In the genomic region with DNA sequence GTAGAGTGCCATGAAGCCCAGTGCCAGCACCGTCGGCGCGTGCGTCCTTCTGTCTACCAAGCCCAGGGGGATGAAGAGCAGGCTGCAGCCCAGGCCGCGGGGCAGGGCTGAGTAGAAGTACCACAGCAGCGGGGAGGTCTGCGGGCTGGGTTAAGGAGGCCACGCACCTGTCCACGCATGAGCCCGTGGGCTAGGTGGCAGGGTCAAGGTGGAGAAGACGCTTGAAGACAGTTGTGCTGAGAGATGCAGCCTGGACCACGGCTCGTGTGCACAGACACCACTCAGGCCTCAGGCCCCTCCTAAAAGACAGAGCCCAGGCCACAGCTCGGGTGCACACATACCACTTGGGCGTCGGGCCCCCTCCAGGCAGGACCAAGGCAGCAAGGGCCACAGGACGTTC, we compare ENCODE assay signal across 18 cellular contexts. TPM values are rescaled to one million over a fixed set of nuclear protein-coding genes. Genes with fewer than 3 reads are reported as not detected.
DNase-seq lines count a peak whose midpoint lies in the region; ATAC-seq, FAIRE-seq and TF ChIP-seq lines count a peak whose summit lies in the region.
"Had no signal": no experiment of that assay in that cellular context is flagged by ENCODE, and none has a peak within 500 bp of the region (broad histone marks: within the 10 kb centered on the region; RNA-seq: fewer than 3 reads in every experiment).

No MANE protein-coding gene starts in this region.

- H3K4ac ChIP-seq in trophoblast cell (ENCODE audit: low read depth, low read length) = no peak overlapping the region

- H3K9ac ChIP-seq in kidney (ENCODE audit: low read length in 2 of 2) (no peak overlapping the region), trophoblast cell (ENCODE audit: low read length) (no peak overlapping the region)
- H3K9ac ChIP-seq: SK-N-SH had no signal

- no peak overlapping the region for H4K8ac ChIP-seq in trophoblast cell (ENCODE audit: low read depth, low read length)

- peaks cover 7% of the 10 kb centered on the region; the same call in 1 of the 2 replicates for H4K20me1 ChIP-seq in PC-9 (ENCODE audit: insufficient read depth)

- DNase-seq in CD8-positive, alpha-beta T cell = no peak
- DNase-seq in T-helper 17 cell = no peak
- peak; percentile 59 for DNase-seq in kidney
- no peak for DNase-seq in trophoblast cell
- DNase-seq in PC-9 = no peak
- DNase-seq in NCI-H1694 treated with DMSO at 0.1 percent for 48 hours (lab: John Stamatoyannopoulos, UW) = no peak
- DNase-seq: CD4-positive, alpha-beta memory T cell; DMS79 treated with DMSO at 0.1 percent for 48 hours; KBM-7; NCI-H1048; NCI-H1436 treated with DMSO at 0.1 percent for 48 hours; NCI-H2081 treated with DMSO at 0.1 percent for 48 hours; NCI-H524; SHP77; SK-N-SH had no signal

- peaks cover 70% of the 10 kb centered on the region for H3K36me3 Mint-ChIP-seq in CD8-positive, alpha-beta T cell
- no peaks in the 10 kb centered on the region for H3K36me3 Mint-ChIP-seq in T-helper 17 cell (ENCODE audit: low read depth)

- no peaks in the 10 kb centered on the region for H3K4me1 ChIP-seq in CD8-positive, alpha-beta T cell (ENCODE audit: insufficient read depth, low read length)
- no peaks in the 10 kb centered on the region for H3K4me1 ChIP-seq in kidney (ENCODE audit: control insufficient read depth in 1 of 2, insufficient read depth in 1 of 2, low read depth in 1 of 2, low read length in 2 of 2)
- no peaks in the 10 kb centered on the region for H3K4me1 ChIP-seq in trophoblast cell (ENCODE audit: control insufficient read depth in 1 of 2, insufficient read depth in 2 of 2, low read length in 2 of 2)
- H3K4me1 ChIP-seq in PC-9 (replicated peaks; ENCODE audit: insufficient read depth) = no peaks in the 10 kb centered on the region

- no peak overlapping the region for H3K27ac ChIP-seq in CD8-positive, alpha-beta T cell (ENCODE audit: low read depth, low read length)
- H3K27ac ChIP-seq in kidney (ENCODE audit: low read depth in 2 of 2, low read length in 2 of 2) (no peak overlapping the region), trophoblast cell (ENCODE audit: low read depth, low read length) (no peak overlapping the region), PC-9 (no peak overlapping the region)

- H3K14ac ChIP-seq in trophoblast cell (ENCODE audit: low read length) = no peak overlapping the region

- H4K91ac ChIP-seq in trophoblast cell (ENCODE audit: low read depth, low read length) = no peak overlapping the region

- no TSS peak for BruUV-seq in PC-9 (replicated peaks; lab: Mats Ljungman, UMichigan)

- H3K27me3 ChIP-seq in CD8-positive, alpha-beta T cell (ENCODE audit: insufficient read depth, low read length) = no peaks in the 10 kb centered on the region
- H3K27me3 ChIP-seq in trophoblast cell (ENCODE audit: insufficient read depth, low read length) = no peaks in the 10 kb centered on the region
- H3K27me3 ChIP-seq in PC-9 (ENCODE audit: insufficient read depth, low read depth) = no peaks in the 10 kb centered on the region

- H3K27ac Mint-ChIP-seq in CD8-positive, alpha-beta T cell = peak overlapping the region; percentile 77
- H3K27ac Mint-ChIP-seq in T-helper 17 cell = peak overlapping the region; percentile 86

- H3K23ac ChIP-seq in trophoblast cell (ENCODE audit: low read length) = no peak overlapping the region

- H2AFZ ChIP-seq in trophoblast cell (ENCODE audit: insufficient read depth, low read length, poor library complexity) (no peak overlapping the region), PC-9 (no peak overlapping the region)

- no peaks in the 10 kb centered on the region for H3K9me3 Mint-ChIP-seq in CD8-positive, alpha-beta T cell
- H3K9me3 Mint-ChIP-seq: CD4-positive, alpha-beta memory T cell had no signal

- intact Hi-C loops in CD8-positive, alpha-beta T cell (cut with DNase I, micrococcal nuclease) = no loop called here
- intact Hi-C loops in kidney (cut with DNase I) = no loop called here
- intact Hi-C loops in PC-9 (cut with micrococcal nuclease; ENCODE audit: unreplicated experiment) = no loop called here

- FAIRE-seq in kidney (lab: Jason Lieb, UNC) = no peak
- FAIRE-seq: RCC 7860 had no signal

- no peak overlapping the region for H3K18ac ChIP-seq in trophoblast cell (ENCODE audit: low read length)

- H2BK120ac ChIP-seq in trophoblast cell (ENCODE audit: insufficient read depth, low read length, poor library complexity) = no peak overlapping the region

- no peaks in the 10 kb centered on the region for H3K27me3 Mint-ChIP-seq in CD8-positive, alpha-beta T cell (ENCODE audit: low read depth)
- H3K27me3 Mint-ChIP-seq in T-helper 17 cell = no peaks in the 10 kb centered on the region
- H3K27me3 Mint-ChIP-seq: CD4-positive, alpha-beta memory T cell had no signal

- CTCF ChIA-PET in CD8-positive, alpha-beta T cell (lab: Charles Lee) = no interaction called here
- CTCF ChIA-PET in PC-9 (lab: Charles Lee) = no interaction called here

- H3K4me3 Mint-ChIP-seq in CD8-positive, alpha-beta T cell = no peak overlapping the region
- H3K4me3 Mint-ChIP-seq in T-helper 17 cell = no peak overlapping the region
- H3K4me3 Mint-ChIP-seq: CD4-positive, alpha-beta memory T cell had no signal

- H3K4me2 ChIP-seq in trophoblast cell (ENCODE audit: low read length) (no peak overlapping the region), PC-9 (no peak overlapping the region)
- H3K4me2 ChIP-seq: SK-N-SH had no signal

- no peak overlapping the region for H2AK5ac ChIP-seq in trophoblast cell (ENCODE audit: low read length)

- POLR2A ChIA-PET in CD8-positive, alpha-beta T cell (lab: Charles Lee) = no interaction called here
- POLR2A ChIA-PET in PC-9 (lab: Charles Lee; ENCODE audit: unreplicated experiment) = no interaction called here

- no peaks in the 10 kb centered on the region for H3K9me2 ChIP-seq in PC-9 (ENCODE audit: insufficient read depth)
- H3K9me2 ChIP-seq: SK-N-SH had no signal

- H2BK12ac ChIP-seq in trophoblast cell (ENCODE audit: low read length) = no peak overlapping the region

- H4K12ac ChIP-seq in trophoblast cell (ENCODE audit: low read depth, low read length) = no peak overlapping the region

- H3K4me1 Mint-ChIP-seq in CD8-positive, alpha-beta T cell (ENCODE audit: low read depth) = peaks cover 6% of the 10 kb centered on the region
- peaks cover 8% of the 10 kb centered on the region for H3K4me1 Mint-ChIP-seq in T-helper 17 cell

- no peaks in the 10 kb centered on the region for H3K79me2 ChIP-seq in trophoblast cell (ENCODE audit: control insufficient read depth, insufficient read depth, low read length, poor library complexity)
- H3K79me2 ChIP-seq in PC-9 (ENCODE audit: low read depth) = no peaks in the 10 kb centered on the region

- H2BK5ac ChIP-seq in trophoblast cell (ENCODE audit: low read depth, low read length, poor library complexity) = no peak overlapping the region

- H3F3A ChIP-seq in PC-9 (ENCODE audit: insufficient read depth, low read depth) = peaks cover 8% of the 10 kb centered on the region

- no peaks in the 10 kb centered on the region for H3K79me1 ChIP-seq in trophoblast cell (ENCODE audit: low read length)

- WGBS in trophoblast cell (ENCODE audit: extremely low coverage, insufficient coverage, insufficient read length) = no CpG with 5 or more reads among the region's 19 CpGs

- TF ChIP-seq CTCF in CD8-positive, alpha-beta T cell (IDR thresholded peaks at IDR 0.05) = no peak
- TF ChIP-seq CTCF in kidney (IDR thresholded peaks at IDR 0.05; ENCODE audit: borderline replicate concordance, extremely low read depth, insufficient read depth) = no peak
- no peak for TF ChIP-seq CTCF in PC-9 (conservative IDR thresholded peaks at IDR 0.05)

- H3K4me3 ChIP-seq in CD8-positive, alpha-beta T cell (ENCODE audit: low read depth, low read length) = no peak overlapping the region
- H3K4me3 ChIP-seq in kidney (ENCODE audit: low read length in 2 of 2) (no peak overlapping the region), trophoblast cell (ENCODE audit: low read depth, low read length) (peak overlapping the region; percentile 14), PC-9 (no peak overlapping the region)

- H3K9me3 ChIP-seq in CD8-positive, alpha-beta T cell (ENCODE audit: low read length) = no peaks in the 10 kb centered on the region
- H3K9me3 ChIP-seq in T-helper 17 cell (ENCODE audit: control insufficient read depth, low read length, poor library complexity, severe bottlenecking) = no peaks in the 10 kb centered on the region
- H3K9me3 ChIP-seq in kidney (ENCODE audit: control insufficient read depth in 1 of 2, low read length in 2 of 2) = no peaks in the 10 kb centered on the region
- H3K9me3 ChIP-seq in trophoblast cell (ENCODE audit: insufficient read depth, low read depth, low read length) = peaks cover 1% of the 10 kb centered on the region
- H3K9me3 ChIP-seq in PC-9 (ENCODE audit: insufficient read depth, low read depth) = no peaks in the 10 kb centered on the region
- H3K9me3 ChIP-seq: SK-N-SH had no signal

- peaks cover 36% of the 10 kb centered on the region for H3K36me3 ChIP-seq in CD8-positive, alpha-beta T cell (ENCODE audit: insufficient read depth, low read length)
- H3K36me3 ChIP-seq in kidney (ENCODE audit: control insufficient read depth in 1 of 2, insufficient read depth in 2 of 2, low read length in 2 of 2) (peaks cover 14 to 16% of the 10 kb centered on the region in 2 donors), trophoblast cell (ENCODE audit: control insufficient read depth in 1 of 2, insufficient read depth in 2 of 2, low read length in 2 of 2) (peaks cover 44 to 51% of the 10 kb centered on the region in 2 experiments), PC-9 (ENCODE audit: low read depth) (no peaks in the 10 kb centered on the region)

- no peak for ATAC-seq in CD8-positive, alpha-beta T cell
- no peak for ATAC-seq in T-helper 17 cell
- no peak for ATAC-seq in GM21381 (IDR thresholded peaks at IDR 0.05; ENCODE audit: unreplicated experiment)
- ATAC-seq: HCT116 had no signal

RNA-seq across cellular contexts. Expression of a gene that starts 10.4 kb away (rescaled TPM):
- total RNA-seq in CD8-positive, alpha-beta T cell = 10 to 100 TPM; 11.4 to 15.2 TPM
- 10 to 100 TPM; 13.7 to 15.4 TPM for total RNA-seq in T-helper 17 cell
- total RNA-seq in kidney = 28.4 TPM
- polyA plus RNA-seq in kidney (ENCODE audit: insufficient read depth, low read depth, low replicate concordance) = 27.2 TPM
- 22.3 and 22.8 TPM in 2 replicates for polyA plus RNA-seq in trophoblast cell (2013)
- total RNA-seq in PC-9 (2021) = 16.8 and 19.2 TPM in 2 replicates

RNA-seq across cellular contexts. Expression of a gene that starts 10.6 kb away (rescaled TPM):
- 10 to 100 TPM; 26.3 to 28.1 TPM for total RNA-seq in CD8-positive, alpha-beta T cell
- total RNA-seq in T-helper 17 cell (10 to 100 TPM; 28.1 to 36.7 TPM), kidney (54.0 TPM), PC-9 (2021) (30.7 and 34.1 TPM in 2 replicates)
- polyA plus RNA-seq in kidney (ENCODE audit: insufficient read depth, low read depth, low replicate concordance) = 37.3 TPM
- 42.2 and 46.8 TPM in 2 replicates for polyA plus RNA-seq in trophoblast cell (2013)

RNA-seq across cellular contexts. Expression of a gene that starts 52.8 kb away (rescaled TPM):
- total RNA-seq in CD8-positive, alpha-beta T cell = 100 to 1,000 TPM; 316 to 328 TPM
- total RNA-seq in T-helper 17 cell (100 to 1,000 TPM; 227 to 241 TPM), kidney (107 TPM), PC-9 (2021) (67.0 and 84.8 TPM in 2 replicates)
- 96.5 TPM for polyA plus RNA-seq in kidney (ENCODE audit: insufficient read depth, low read depth, low replicate concordance)
- polyA plus RNA-seq in trophoblast cell (2013) = 66.6 and 72.8 TPM in 2 replicates

RNA-seq across cellular contexts. Expression of a gene that starts 54.2 kb away (rescaled TPM):
- total RNA-seq in CD8-positive, alpha-beta T cell = 10 to 100 TPM; 16.2 to 16.6 TPM
- total RNA-seq in T-helper 17 cell = 10 to 100 TPM; 15.4 to 20.4 TPM
- total RNA-seq in kidney = 12.9 TPM
- polyA plus RNA-seq in kidney (ENCODE audit: insufficient read depth, low read depth, low replicate concordance) = 2.1 TPM
- 16.0 and 16.8 TPM in 2 replicates for polyA plus RNA-seq in trophoblast cell (2013)
- 18.2 and 21.4 TPM in 2 replicates for total RNA-seq in PC-9 (2021)
